In genomic region chr2:208713066-208713465, GRCh38 we compare ENCODE assay signal across 12 cellular contexts.
"Had no signal": no experiment of that assay in that cellular context is flagged by ENCODE, and none has a peak within 500 bp of the region (broad histone marks: within the 10 kb centered on the region; RNA-seq: fewer than 3 reads in every experiment).

No MANE protein-coding gene starts in this region.

- H3K27ac Mint-ChIP-seq: activated T-helper 17 cell treated with anti-CD3 and anti-CD28 coated beads, Interleukin-2, amount 50 U/mL, for 72 hours; naive thymus-derived CD8-positive, alpha-beta T cell; stimulated activated naive B cell treated with anti-CD40 and anti-IgM and Interleukin-4, amounts not matched to agents 10 μg/mL and 1 μg/mL and 100 μg/mL, for 72 hours had no signal

- H3K9me3 Mint-ChIP-seq: stimulated activated naive B cell treated with anti-CD40 and anti-IgM and Interleukin-4, amounts not matched to agents 10 μg/mL and 1 μg/mL and 100 μg/mL, for 72 hours had no signal

- DNase-seq: activated naive CD4-positive, alpha-beta T cell treated with Interleukin-2 at 50 U/mL for 16 hours; activated T-cell treated with anti-CD3 and anti-CD28 coated beads for 4 hours; anterior cingulate cortex; erythroblast; gastrocnemius medialis; islet precursor cell; naive thymus-derived CD8-positive, alpha-beta T cell; stimulated activated CD4-positive, alpha-beta T cell treated with anti-CD3 and anti-CD28 coated beads, Interleukin-15, amount 100 ng/mL, for 24 hours; stimulated activated CD4-positive, alpha-beta T cell treated with anti-CD3 and anti-CD28 coated beads, Interleukin-4, amount 100 ng/mL, for 1 hour; stimulated activated naive B cell treated with anti-CD40 and anti-IgM and Interleukin-4, amounts not matched to agents 10 μg/mL and 1 μg/mL and 100 μg/mL, for 72 hours; tibial artery had no signal

- H3K4me3 Mint-ChIP-seq: activated T-helper 17 cell treated with anti-CD3 and anti-CD28 coated beads, Interleukin-2, amount 50 U/mL, for 72 hours; naive thymus-derived CD8-positive, alpha-beta T cell; stimulated activated naive B cell treated with anti-CD40 and anti-IgM and Interleukin-4, amounts not matched to agents 10 μg/mL and 1 μg/mL and 100 μg/mL, for 72 hours had no signal

- H3K4me1 Mint-ChIP-seq: activated T-helper 17 cell treated with anti-CD3 and anti-CD28 coated beads, Interleukin-2, amount 50 U/mL, for 72 hours; naive thymus-derived CD8-positive, alpha-beta T cell; stimulated activated naive B cell treated with anti-CD40 and anti-IgM and Interleukin-4, amounts not matched to agents 10 μg/mL and 1 μg/mL and 100 μg/mL, for 72 hours had no signal

- H3K27me3 Mint-ChIP-seq: activated T-helper 17 cell treated with anti-CD3 and anti-CD28 coated beads, Interleukin-2, amount 50 U/mL, for 72 hours; naive thymus-derived CD8-positive, alpha-beta T cell; stimulated activated naive B cell treated with anti-CD40 and anti-IgM and Interleukin-4, amounts not matched to agents 10 μg/mL and 1 μg/mL and 100 μg/mL, for 72 hours had no signal

- H3K36me3 Mint-ChIP-seq: naive thymus-derived CD8-positive, alpha-beta T cell; stimulated activated naive B cell treated with anti-CD40 and anti-IgM and Interleukin-4, amounts not matched to agents 10 μg/mL and 1 μg/mL and 100 μg/mL, for 72 hours had no signal
